16 cellular contexts compared by ENCODE assay signal in genomic region chr20:22689246-22689645, GRCh38.
DNase-seq lines count a peak whose midpoint lies in the region; ATAC-seq and TF ChIP-seq lines count a peak whose summit lies in the region.
"Had no signal": no experiment of that assay in that cellular context is flagged by ENCODE, and none has a peak within 500 bp of the region (broad histone marks: within the 10 kb centered on the region; RNA-seq: fewer than 3 reads in every experiment).

No MANE protein-coding gene starts in this region.

- POLR2A ChIA-PET in naive thymus-derived CD4-positive, alpha-beta T cell (lab: Charles Lee), result no interaction called here

- no peak overlapping the region for H3K4me3 ChIP-seq in BLaER1 treated with 17β-estradiol and CSF1 and Interleukin-3, amounts not matched to agents 10 nM and 100 nM
- no peak overlapping the region for H3K4me3 ChIP-seq in esophagus muscularis mucosa
- H3K4me3 ChIP-seq in naive thymus-derived CD4-positive, alpha-beta T cell (ENCODE audit: low read length), result no peak overlapping the region
- H3K4me3 ChIP-seq: HAP-1 had no signal

- no peaks in the 10 kb centered on the region for H3K36me3 ChIP-seq in BLaER1 treated with 17β-estradiol and CSF1 and Interleukin-3, amounts not matched to agents 10 nM and 100 nM
- no peaks in the 10 kb centered on the region for H3K36me3 ChIP-seq in esophagus muscularis mucosa
- no peaks in the 10 kb centered on the region for H3K36me3 ChIP-seq in naive thymus-derived CD4-positive, alpha-beta T cell (ENCODE audit: control insufficient read depth in 2 of 3, insufficient read depth in 3 of 3, low read length in 3 of 3)
- H3K36me3 ChIP-seq: HAP-1 had no signal

- WGBS in esophagus muscularis mucosa, result 86% methylated on average over 2 of the region's 5 CpGs

- peaks cover 0 to 2% (median 0%) of the 10 kb centered on the region in 11 donors for H3K9me3 Mint-ChIP-seq in naive thymus-derived CD4-positive, alpha-beta T cell
- H3K9me3 Mint-ChIP-seq: CD8-positive, alpha-beta T cell; HFFc6 had no signal

- H3K27ac Mint-ChIP-seq in naive thymus-derived CD4-positive, alpha-beta T cell, result peak overlapping the region in 1 of 9 donors; percentile 46
- H3K27ac Mint-ChIP-seq: CD4-positive, CD25-positive, alpha-beta regulatory T cell; CD8-positive, alpha-beta T cell; HFFc6 had no signal

- no peak overlapping the region for H3K9ac ChIP-seq in BLaER1 treated with 17β-estradiol and CSF1 and Interleukin-3, amounts not matched to agents 10 nM and 100 nM

- no peak for TF ChIP-seq POLR2A in esophagus muscularis mucosa (IDR thresholded peaks at IDR 0.05; ENCODE audit: low read depth)

- intact Hi-C loops in esophagus muscularis mucosa (cut with DNase I), result loop anchor here (5.0 kb wide), 1 partner anchor 658 kb away; no protein-coding TSS in a partner anchor
- intact Hi-C loops in naive thymus-derived CD4-positive, alpha-beta T cell (cut with micrococcal nuclease), result no loop called here

- H3K27ac ChIP-seq in BLaER1 treated with 17β-estradiol and CSF1 and Interleukin-3, amounts not matched to agents 10 nM and 100 nM, result peak overlapping the region in 3 of 11 experiments; percentile 2 to 27 (median 5); a peak in 1 of 22 replicates
- H3K27ac ChIP-seq in esophagus muscularis mucosa (replicated peaks in 1 of 4), result no peak overlapping the region
- H3K27ac ChIP-seq in naive thymus-derived CD4-positive, alpha-beta T cell (ENCODE audit: low read depth, low read length), result no peak overlapping the region
- H3K27ac ChIP-seq: C4-2B had no signal

- TF ChIP-seq EP300 in esophagus muscularis mucosa (IDR thresholded peaks at IDR 0.05), result no peak

- H3K4me1 Mint-ChIP-seq in naive thymus-derived CD4-positive, alpha-beta T cell, result peaks cover 0 to 3% (median 0%) of the 10 kb centered on the region in 7 donors
- H3K4me1 Mint-ChIP-seq: CD4-positive, CD25-positive, alpha-beta regulatory T cell had no signal

- no peaks in the 10 kb centered on the region for H3K36me3 Mint-ChIP-seq in naive thymus-derived CD4-positive, alpha-beta T cell
- H3K36me3 Mint-ChIP-seq: CD4-positive, CD25-positive, alpha-beta regulatory T cell; CD8-positive, alpha-beta T cell had no signal

- no peak overlapping the region for H3K4me3 Mint-ChIP-seq in naive thymus-derived CD4-positive, alpha-beta T cell
- H3K4me3 Mint-ChIP-seq: CD4-positive, CD25-positive, alpha-beta regulatory T cell; CD8-positive, alpha-beta T cell; HFFc6 had no signal

- CTCF ChIA-PET in naive thymus-derived CD4-positive, alpha-beta T cell (lab: Charles Lee), result no interaction called here

- no peaks in the 10 kb centered on the region for H3K27me3 ChIP-seq in BLaER1 treated with 17β-estradiol and CSF1 and Interleukin-3, amounts not matched to agents 10 nM and 100 nM
- H3K27me3 ChIP-seq in esophagus muscularis mucosa, result peaks cover 0 to 27% (median 0%) of the 10 kb centered on the region in 4 donors
- H3K27me3 ChIP-seq in naive thymus-derived CD4-positive, alpha-beta T cell (ENCODE audit: control insufficient read depth in 2 of 2, insufficient read depth in 2 of 2, low read length in 2 of 2), result no peaks in the 10 kb centered on the region

- no peak for ATAC-seq in naive thymus-derived CD4-positive, alpha-beta T cell
- ATAC-seq in HG02571 (IDR thresholded peaks at IDR 0.05; ENCODE audit: unreplicated experiment), result no peak
- ATAC-seq: CD8-positive, alpha-beta T cell had no signal

- peak overlapping the region in 9 of 11 experiments; percentile 11 to 90 (median 53); a peak in 14 of 22 replicates for H3K4me2 ChIP-seq in BLaER1 treated with 17β-estradiol and CSF1 and Interleukin-3, amounts not matched to agents 10 nM and 100 nM

- peaks cover 46 to 71% (median 63%) of the 10 kb centered on the region in 10 experiments for H3K4me1 ChIP-seq in BLaER1 treated with 17β-estradiol and CSF1 and Interleukin-3, amounts not matched to agents 10 nM and 100 nM
- peaks cover 0 to 8% (median 7%) of the 10 kb centered on the region in 4 donors for H3K4me1 ChIP-seq in esophagus muscularis mucosa
- H3K4me1 ChIP-seq in naive thymus-derived CD4-positive, alpha-beta T cell (ENCODE audit: control insufficient read depth in 2 of 2, insufficient read depth in 2 of 2, low read length in 2 of 2), result no peaks in the 10 kb centered on the region
- H3K4me1 ChIP-seq: HAP-1 had no signal

- TF ChIP-seq CTCF in esophagus muscularis mucosa (IDR thresholded peaks at IDR 0.05), result no peak

- H3K9me3 ChIP-seq in BLaER1 treated with 17β-estradiol and CSF1 and Interleukin-3, amounts not matched to agents 10 nM and 100 nM (replicated peaks in 1 of 11), result peaks cover 0 to 7% (median 0%) of the 10 kb centered on the region in 11 experiments; a peak in 1 of 22 replicates
- H3K9me3 ChIP-seq in esophagus muscularis mucosa, result no peaks in the 10 kb centered on the region
- H3K9me3 ChIP-seq in naive thymus-derived CD4-positive, alpha-beta T cell (ENCODE audit: control insufficient read depth in 2 of 3, low read length in 3 of 3), result no peaks in the 10 kb centered on the region
- H3K9me3 ChIP-seq: HAP-1 had no signal

- DNase-seq in esophagus muscularis mucosa (ENCODE audit: extremely low spot score) (peak; percentile 78), mucosa of gallbladder (ENCODE audit: low spot score) (peak; percentile 24)
- no peak for DNase-seq in activated CD4-positive, CD25-positive, alpha-beta regulatory T cell (lab: John Stamatoyannopoulos, UW)
- no peak for DNase-seq in naive thymus-derived CD4-positive, alpha-beta T cell
- DNase-seq: 8988T; Caco-2; CD4-positive, CD25-positive, alpha-beta regulatory T cell; CD8-positive, alpha-beta T cell; DMS153; DND-41; GOT3; HFFc6 had no signal

- peaks cover 0 to 28% (median 17%) of the 10 kb centered on the region in 5 donors for H3K27me3 Mint-ChIP-seq in naive thymus-derived CD4-positive, alpha-beta T cell

- H4K20me1 ChIP-seq in BLaER1 treated with 17β-estradiol and CSF1 and Interleukin-3, amounts not matched to agents 10 nM and 100 nM, result no peaks in the 10 kb centered on the region

Comparison
In these comparisons a context has a peak if more than half of its experiments do, and no peak if none do; other contexts are left out.
1. DNase-seq: peak in esophagus muscularis mucosa (single experiment) and mucosa of gallbladder (single experiment); none in activated CD4-positive, CD25-positive, alpha-beta regulatory T cell (0 of 4) and naive thymus-derived CD4-positive, alpha-beta T cell (0 of 9).